In genomic region chr16:66741971-66742396, GRCh38 we compare ENCODE assay signal across 9 cellular contexts. TPM values are rescaled to one million over a fixed set of nuclear protein-coding genes. Genes with fewer than 3 reads are reported as not detected.
A peak's percentile ranks its signal among the peaks of the same experiment; 100 is the strongest.
DNase-seq lines count a peak whose midpoint lies in the region; ATAC-seq and TF ChIP-seq lines count a peak whose summit lies in the region.
"Had no signal": no experiment of that assay in that cellular context is flagged by ENCODE, and none has a peak within 500 bp of the region (broad histone marks: within the 10 kb centered on the region; RNA-seq: fewer than 3 reads in every experiment).

No MANE protein-coding gene starts in this region.

- peak overlapping the region; percentile 59 for H3K27ac ChIP-seq in PC-9
- H3K27ac ChIP-seq in dorsolateral prefrontal cortex: peak overlapping the region; percentile 76 to 99 (median 96)
- H3K27ac ChIP-seq in suprapubic skin: peak overlapping the region; percentile 76

- DNase-seq in PC-9 (no peak), dorsolateral prefrontal cortex (no peak), medulla oblongata (ENCODE audit: extremely low spot score) (peak; percentile 54), suprapubic skin (ENCODE audit: low spot score in 2 of 2) (no peak), NCI-H2171 treated with DMSO at 0.1 percent for 48 hours (lab: John Stamatoyannopoulos, UW) (no peak), SHP77 (lab: John Stamatoyannopoulos, UW) (no peak)
- DNase-seq in activated naive CD4-positive, alpha-beta T cell (lab: John Stamatoyannopoulos, UW): no peak
- DNase-seq: activated CD4-positive, CD25-positive, alpha-beta regulatory T cell had no signal

- H3K9me3 ChIP-seq in PC-9 (ENCODE audit: insufficient read depth, low read depth) (no peaks in the 10 kb centered on the region), suprapubic skin (no peaks in the 10 kb centered on the region)

- H2AFZ ChIP-seq in PC-9: no peak overlapping the region

- H3K36me3 ChIP-seq in PC-9 (ENCODE audit: low read depth) (peaks cover 13% of the 10 kb centered on the region), suprapubic skin (peaks cover 62% of the 10 kb centered on the region)

- H3K79me2 ChIP-seq in PC-9 (ENCODE audit: low read depth): peaks cover 30% of the 10 kb centered on the region

- peaks cover 25% of the 10 kb centered on the region for H4K20me1 ChIP-seq in PC-9 (ENCODE audit: insufficient read depth)

- intact Hi-C loops in PC-9 (cut with micrococcal nuclease; ENCODE audit: unreplicated experiment): loop anchor here (5.0 kb wide), 2 partner anchors 130 to 135 kb away; no protein-coding TSS in a partner anchor
- intact Hi-C loops in dorsolateral prefrontal cortex (cut with DNase I): loop anchor here (1.0 to 10.0 kb wide), 4 partner anchors 9 to 337 kb away; partner anchors contain the start of genes CMTM4 (in 1 of the 2) and DYNC1LI2 (in 1 of the 2)

- WGBS in suprapubic skin: 32% methylated on average over 3 of the region's 3 CpGs

- CTCF ChIA-PET in PC-9 (lab: Charles Lee): interaction anchor here (0.7 to 1.7 kb wide), 7 partner anchors 9 to 236 kb away, joined by 3 to 21 read pairs (median 5); partner anchors contain the start of gene DYNC1LI2

- H3K4me3 ChIP-seq in PC-9: no peak overlapping the region
- H3K4me3 ChIP-seq in dorsolateral prefrontal cortex: peak overlapping the region in 44 of 59 donors; percentile 1 to 46 (median 20)
- H3K4me3 ChIP-seq in suprapubic skin: peak overlapping the region; percentile 12

- peaks cover 30% of the 10 kb centered on the region for H3F3A ChIP-seq in PC-9 (ENCODE audit: insufficient read depth, low read depth)

- TF ChIP-seq CTCF in PC-9 (conservative IDR thresholded peaks at IDR 0.05): no peak
- TF ChIP-seq CTCF in dorsolateral prefrontal cortex (IDR thresholded peaks at IDR 0.05 in 54 of 56, conservative IDR thresholded peaks at IDR 0.05 in 2 of 56; ENCODE audit: low read depth in 1 of 56, partially characterized antibody in 56 of 56): no peak
- no peak for TF ChIP-seq CTCF in suprapubic skin (IDR thresholded peaks at IDR 0.05)

- no peak for ATAC-seq in HG02678 (IDR thresholded peaks at IDR 0.05; ENCODE audit: unreplicated experiment)

- POLR2A ChIA-PET in PC-9 (lab: Charles Lee; ENCODE audit: unreplicated experiment): interaction anchor here (0.6 to 0.7 kb wide), 3 partner anchors 16 to 179 kb away, joined by 4 to 9 read pairs (median 4); no protein-coding TSS in a partner anchor

- no peak for TF ChIP-seq EP300 in suprapubic skin (IDR thresholded peaks at IDR 0.05)

- no TSS peak for BruUV-seq in PC-9 (replicated peaks; lab: Mats Ljungman, UMichigan)

- TF ChIP-seq POLR2A in suprapubic skin (IDR thresholded peaks at IDR 0.05): no peak

- no peaks in the 10 kb centered on the region for H3K9me2 ChIP-seq in PC-9 (ENCODE audit: insufficient read depth)

- H3K27me3 ChIP-seq in PC-9 (ENCODE audit: insufficient read depth, low read depth): no peaks in the 10 kb centered on the region
- no peaks in the 10 kb centered on the region for H3K27me3 ChIP-seq in dorsolateral prefrontal cortex
- no peaks in the 10 kb centered on the region for H3K27me3 ChIP-seq in suprapubic skin

- H3K4me1 ChIP-seq in PC-9 (replicated peaks; ENCODE audit: insufficient read depth) (peaks cover 21% of the 10 kb centered on the region), suprapubic skin (peaks cover 44% of the 10 kb centered on the region)

- no peak overlapping the region for H3K4me2 ChIP-seq in PC-9

RNA-seq across cellular contexts. Expression of gene DYNC1LI2, which starts 9.4 kb away (rescaled TPM):
- total RNA-seq in PC-9 (2021): 92.7 and 109 TPM in 2 replicates
- total RNA-seq in dorsolateral prefrontal cortex: 100 to 1,000 TPM; 181 to 428 (median 266) TPM
- total RNA-seq in suprapubic skin: 100 to 1,000 TPM; 102 to 212 (median 137) TPM

RNA-seq across cellular contexts. Expression of gene CMTM4, which starts 45.4 kb away (rescaled TPM):
- total RNA-seq in PC-9 (2021) (81.3 and 105 TPM in 2 replicates), dorsolateral prefrontal cortex (100 to 1,000 TPM in 112 of 120 experiments, 10 to 100 TPM in 8; 82.8 to 193 (median 119) TPM), suprapubic skin (10 to 100 TPM; 24.0 to 55.1 (median 36.4) TPM)

RNA-seq across cellular contexts. Expression of gene TERB1, which starts 59.4 kb away (rescaled TPM):
- total RNA-seq in PC-9 (2021) (0.75 TPM in 1 of 2 replicates, not detected in the other), dorsolateral prefrontal cortex (1 to 10 TPM in 10 of 120 experiments, under 1 TPM in 57, not detected in 53; 0.19 to 1.8 (median 0.53) TPM), suprapubic skin (not detected)
